Comparison of ENCODE assay signal across 13 cellular contexts in genomic region chr7:101250324-101250723, GRCh38. TPM values are rescaled to one million over a fixed set of nuclear protein-coding genes. Genes with fewer than 3 reads are reported as not detected.
DNase-seq lines count a peak whose midpoint lies in the region; ATAC-seq and TF ChIP-seq lines count a peak whose summit lies in the region.
"Had no signal": no experiment of that assay in that cellular context is flagged by ENCODE, and none has a peak within 500 bp of the region (broad histone marks: within the 10 kb centered on the region; RNA-seq: fewer than 3 reads in every experiment).

No MANE protein-coding gene starts in this region.

- CTCF ChIA-PET in WTC11 (lab: Charles Lee), result no interaction called here

- peaks cover 28% of the 10 kb centered on the region for H3K4me1 ChIP-seq in CD4-positive, CD25-positive, alpha-beta regulatory T cell (ENCODE audit: control insufficient read depth, insufficient read depth, low read length, poor library complexity, severe bottlenecking)
- H3K4me1 ChIP-seq in heart left ventricle, result peaks cover 3 to 34% (median 24%) of the 10 kb centered on the region in 12 donors

- no peak for TF ChIP-seq POLR2A in heart left ventricle (IDR thresholded peaks at IDR 0.05)

- H3K36me3 Mint-ChIP-seq in CD4-positive, CD25-positive, alpha-beta regulatory T cell, result peaks cover 13% of the 10 kb centered on the region
- H3K36me3 Mint-ChIP-seq in WTC11, result peaks cover 20% of the 10 kb centered on the region
- H3K36me3 Mint-ChIP-seq in mesothelial cell of epicardium, result peaks cover 9% of the 10 kb centered on the region

- H3K9me3 ChIP-seq in CD4-positive, CD25-positive, alpha-beta regulatory T cell (ENCODE audit: control insufficient read depth in 2 of 2, low read length in 2 of 2), result no peaks in the 10 kb centered on the region
- no peaks in the 10 kb centered on the region for H3K9me3 ChIP-seq in heart left ventricle
- H3K9me3 ChIP-seq: MG63 had no signal

- H3K36me3 ChIP-seq in CD4-positive, CD25-positive, alpha-beta regulatory T cell (ENCODE audit: control insufficient read depth, insufficient read depth, low read length), result peaks cover 4% of the 10 kb centered on the region
- peaks cover 0 to 28% (median 15%) of the 10 kb centered on the region in 9 donors for H3K36me3 ChIP-seq in heart left ventricle

- ATAC-seq in CD4-positive, CD25-positive, alpha-beta regulatory T cell (ENCODE audit: low read depth in 2 of 2), result no peak
- ATAC-seq in GM18502 (IDR thresholded peaks at IDR 0.05; ENCODE audit: poor library complexity, unreplicated experiment) (peak; percentile 31), WTC11 (no peak), heart left ventricle (no peak)
- ATAC-seq: left ventricle myocardium superior had no signal

- POLR2A ChIA-PET in WTC11 (lab: Charles Lee), result no interaction called here

- TF ChIP-seq CTCF in WTC11 (IDR thresholded peaks at IDR 0.05) (no peak), mesothelial cell of epicardium (IDR thresholded peaks at IDR 0.05; ENCODE audit: unreplicated experiment) (no peak), heart left ventricle (IDR thresholded peaks at IDR 0.05) (no peak)

- no peak for DNase-seq in CD4-positive, CD25-positive, alpha-beta regulatory T cell
- DNase-seq in WTC11 (ENCODE audit: low spot score) (no peak), mesothelial cell of epicardium (ENCODE audit: low spot score in 2 of 2, unreplicated experiment in 2 of 2) (no peak), EL (no peak), NCI-H446 (lab: John Stamatoyannopoulos, UW) (no peak), heart left ventricle (no peak)
- DNase-seq in stimulated activated CD4-positive, alpha-beta T cell treated with anti-CD3 and anti-CD28 coated beads, Interleukin-12 subunit alpha, Interleukin-12 subunit beta, amount 100 ng/mL, for 4 hours, result no peak
- DNase-seq: foreskin fibroblast, left ventricle myocardium superior, MG63 had no signal

- H3K27ac ChIP-seq in CD4-positive, CD25-positive, alpha-beta regulatory T cell (ENCODE audit: insufficient read depth, low read length, poor library complexity, severe bottlenecking), result no peak overlapping the region
- H3K27ac ChIP-seq in heart left ventricle, result no peak overlapping the region

- peaks cover 10% of the 10 kb centered on the region for H3K27me3 Mint-ChIP-seq in CD4-positive, CD25-positive, alpha-beta regulatory T cell
- H3K27me3 Mint-ChIP-seq in WTC11 (ENCODE audit: low read depth) (no peaks in the 10 kb centered on the region; the same call in 1 of the 2 replicates), mesothelial cell of epicardium (ENCODE audit: low read depth) (no peaks in the 10 kb centered on the region)

- WGBS in heart left ventricle, 4 donors, result 95 to 100% (median 100%) methylated on average over 3 of the region's 3 CpGs

- H3K27ac Mint-ChIP-seq in CD4-positive, CD25-positive, alpha-beta regulatory T cell, result no peak overlapping the region
- H3K27ac Mint-ChIP-seq in WTC11 (no peak overlapping the region), mesothelial cell of epicardium (peak overlapping the region; percentile 2)

- H3K4me3 Mint-ChIP-seq in CD4-positive, CD25-positive, alpha-beta regulatory T cell, result peak overlapping the region; percentile 96 to 99 (median 99)
- peak overlapping the region; percentile 100 for H3K4me3 Mint-ChIP-seq in WTC11
- peak overlapping the region; percentile 99 for H3K4me3 Mint-ChIP-seq in mesothelial cell of epicardium

- peaks cover 14 to 52% (median 25%) of the 10 kb centered on the region in 4 donors for H3K4me1 Mint-ChIP-seq in CD4-positive, CD25-positive, alpha-beta regulatory T cell
- H3K4me1 Mint-ChIP-seq in WTC11 (peaks cover 18% of the 10 kb centered on the region), mesothelial cell of epicardium (peaks cover 26% of the 10 kb centered on the region)

- peak overlapping the region; percentile 34 for H3K4me3 ChIP-seq in CD4-positive, CD25-positive, alpha-beta regulatory T cell (ENCODE audit: low read depth, low read length)
- H3K4me3 ChIP-seq in heart left ventricle, result peak overlapping the region in 1 of 12 donors; percentile 90
- H3K4me3 ChIP-seq: MG63 had no signal

- no peaks in the 10 kb centered on the region for H3K9me3 Mint-ChIP-seq in CD4-positive, CD25-positive, alpha-beta regulatory T cell
- no peaks in the 10 kb centered on the region for H3K9me3 Mint-ChIP-seq in WTC11
- no peaks in the 10 kb centered on the region for H3K9me3 Mint-ChIP-seq in mesothelial cell of epicardium

- no peaks in the 10 kb centered on the region for H3K27me3 ChIP-seq in CD4-positive, CD25-positive, alpha-beta regulatory T cell (ENCODE audit: control insufficient read depth, insufficient read depth, low read length)
- H3K27me3 ChIP-seq in heart left ventricle, result no peaks in the 10 kb centered on the region
- H3K27me3 ChIP-seq: MG63 had no signal

- intact Hi-C loops in heart left ventricle (cut with DNase I), result loop anchor here in 4 of 10 donors (5.0 kb wide), 2 partner anchors 33 to 38 kb away; partner anchors contain the start of genes PLOD3 (in 3 of the 4) and ZNHIT1 (in 3 of the 4)

TF ChIP-seq in WTC11, 78 proteins besides CTCF, POLR2A, EP300 and RAD21 (continues in another document):
- TF ChIP-seq ATF2 (CRISPR knock-in tag; IDR thresholded peaks at IDR 0.05; ENCODE audit: borderline replicate concordance, low read depth) (no peak), PRRX2 (CRISPR knock-in tag; IDR thresholded peaks at IDR 0.05) (no peak), GABPB1 (CRISPR knock-in tag; IDR thresholded peaks at IDR 0.05) (no peak), E2F1 (CRISPR knock-in tag; IDR thresholded peaks at IDR 0.05) (no peak), SP1 (CRISPR knock-in tag; conservative IDR thresholded peaks at IDR 0.05) (no peak), FOXK1 (CRISPR knock-in tag; IDR thresholded peaks at IDR 0.05) (no peak), SOX15 (CRISPR knock-in tag; IDR thresholded peaks at IDR 0.05) (no peak)

RNA-seq across cellular contexts. Expression of gene FIS1, which starts 5.4 kb away (rescaled TPM):
- total RNA-seq in CD4-positive, CD25-positive, alpha-beta regulatory T cell, result 105 TPM
- 100 to 1,000 TPM; 205 to 260 (median 227) TPM for polyA plus RNA-seq in CD4-positive, CD25-positive, alpha-beta regulatory T cell
- total RNA-seq in WTC11 (2021) (121 to 123 TPM (median 122 TPM) in 3 replicates), mesothelial cell of epicardium (134 to 139 TPM (median 137 TPM) in 3 replicates), heart left ventricle (100 to 1,000 TPM; 249 to 491 (median 282) TPM)
- polyA plus RNA-seq in heart left ventricle, result 100 to 1,000 TPM; 204 to 361 TPM

RNA-seq across cellular contexts. Expression of gene CLDN15, which starts 12.7 kb away (rescaled TPM):
- 22.7 TPM for total RNA-seq in CD4-positive, CD25-positive, alpha-beta regulatory T cell
- polyA plus RNA-seq in CD4-positive, CD25-positive, alpha-beta regulatory T cell, result 1 to 10 TPM in 1 of 4 donors, under 1 TPM in 3; 0.64 to 1.4 (median 0.82) TPM
- 5.9 to 6.9 TPM (median 6.5 TPM) in 3 replicates for total RNA-seq in WTC11 (2021)
- 17.1 to 19.5 TPM (median 18.1 TPM) in 3 replicates for total RNA-seq in mesothelial cell of epicardium
- 10 to 100 TPM in 1 of 9 donors, 1 to 10 TPM in 8; 1.4 to 37.6 (median 2.2) TPM for total RNA-seq in heart left ventricle
- polyA plus RNA-seq in heart left ventricle, result 1 to 10 TPM; 1.9 to 3.6 TPM

RNA-seq across cellular contexts. Expression of gene ZNHIT1, which starts 32.4 kb away (rescaled TPM):
- total RNA-seq in CD4-positive, CD25-positive, alpha-beta regulatory T cell, result 41.8 TPM
- 10 to 100 TPM; 67.6 to 99.6 (median 85.0) TPM for polyA plus RNA-seq in CD4-positive, CD25-positive, alpha-beta regulatory T cell
- total RNA-seq in WTC11 (2021) (61.9 to 63.9 TPM (median 62.8 TPM) in 3 replicates), mesothelial cell of epicardium (52.8 to 57.7 TPM (median 54.9 TPM) in 3 replicates), heart left ventricle (10 to 100 TPM; 47.0 to 88.1 (median 51.3) TPM)
- polyA plus RNA-seq in heart left ventricle, result 100 to 1,000 TPM in 1 of 2 donors, 10 to 100 TPM in 1; 89.8 to 156 TPM

RNA-seq across cellular contexts. Expression of gene PLOD3, which starts 32.9 kb away (rescaled TPM):
- 35.4 TPM for total RNA-seq in CD4-positive, CD25-positive, alpha-beta regulatory T cell
- polyA plus RNA-seq in CD4-positive, CD25-positive, alpha-beta regulatory T cell, result 10 to 100 TPM; 13.8 to 19.7 (median 14.8) TPM
- 45.3 to 48.3 TPM (median 48.1 TPM) in 3 replicates for total RNA-seq in WTC11 (2021)
- total RNA-seq in mesothelial cell of epicardium, result 65.8 to 66.9 TPM (median 66.4 TPM) in 3 replicates
- 10 to 100 TPM; 27.4 to 77.6 (median 42.0) TPM for total RNA-seq in heart left ventricle
- polyA plus RNA-seq in heart left ventricle, result 10 to 100 TPM; 22.2 to 55.2 TPM

RNA-seq across cellular contexts. Expression of gene MOGAT3, which starts 49.5 kb away (rescaled TPM):
- total RNA-seq in CD4-positive, CD25-positive, alpha-beta regulatory T cell, result not detected
- polyA plus RNA-seq in CD4-positive, CD25-positive, alpha-beta regulatory T cell, result not detected
- total RNA-seq in WTC11 (2021), result 0.81 to 0.92 TPM (median 0.82 TPM) in 3 replicates
- not detected in 3 replicates for total RNA-seq in mesothelial cell of epicardium
- not detected for total RNA-seq in heart left ventricle
- not detected for polyA plus RNA-seq in heart left ventricle
- total RNA-seq: left ventricle myocardium superior, NCI-H460, renal cortical epithelial cell had no signal
